ENCODE assay signal across 8 cellular contexts in the genomic region with DNA sequence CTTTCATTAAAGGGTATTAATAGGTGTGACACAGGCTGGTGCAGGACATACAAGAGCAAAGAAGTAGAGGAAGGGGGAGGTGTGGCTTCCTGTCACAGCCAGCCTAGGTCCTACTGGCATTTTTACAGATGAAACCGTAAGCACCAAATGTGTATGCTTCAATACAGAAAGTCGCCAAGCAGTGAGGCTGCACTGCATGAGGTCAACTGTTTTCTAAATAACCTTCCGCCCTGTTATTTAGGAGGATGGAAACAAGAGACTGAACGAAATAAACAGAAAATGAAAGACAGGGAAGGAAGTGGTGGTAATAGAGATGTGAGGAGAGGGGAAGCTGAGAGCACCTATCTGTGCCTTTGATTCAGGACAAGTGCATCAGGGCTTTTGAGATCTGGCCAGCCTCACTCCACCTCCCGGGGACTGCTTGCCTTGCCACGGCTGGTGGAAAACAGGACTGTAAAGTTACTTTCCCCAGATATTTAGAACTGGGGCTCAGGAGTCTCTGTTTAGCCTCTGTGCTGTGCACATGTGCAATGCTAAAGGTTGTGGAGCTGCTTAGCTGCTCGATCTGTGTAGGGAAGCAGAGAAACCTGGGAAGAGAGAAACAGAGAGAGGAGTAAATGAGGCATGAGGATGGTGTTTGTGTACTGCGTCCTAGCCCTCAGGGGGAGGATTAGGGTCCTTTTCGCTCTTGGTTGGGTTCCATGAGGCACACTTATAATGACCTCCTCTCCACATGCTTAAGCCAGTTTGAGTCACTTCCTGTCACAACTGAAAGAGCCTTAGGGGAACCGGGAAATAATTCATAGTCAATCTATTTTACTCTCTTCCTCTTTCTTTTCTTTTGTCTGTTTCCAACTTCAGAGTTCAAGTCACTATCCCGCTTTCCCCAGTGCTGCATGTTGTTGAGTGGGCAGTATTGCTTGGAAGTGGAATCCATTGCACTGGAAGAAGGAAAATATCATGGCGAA.
A peak's percentile ranks its signal among the peaks of the same experiment; 100 is the strongest.
DNase-seq lines count a peak whose midpoint lies in the region; ATAC-seq and TF ChIP-seq lines count a peak whose summit lies in the region.

No MANE protein-coding gene starts in this region.

- H3K36me3 Mint-ChIP-seq in central memory CD8-positive, alpha-beta T cell (ENCODE audit: insufficient read depth) = no peaks in the 10 kb centered on the region
- H3K36me3 Mint-ChIP-seq in activated T-helper 1 cell treated with anti-CD3 and anti-CD28 coated beads, Interleukin-12 subunit alpha, Interleukin-12 subunit beta, Interleukin-2, Interleukin-4 antibody, amounts not matched to agents 30 ng/mL and 10 ng/mL and 1 ng/mL, durations not matched to agents 14 hours and 24 hours and 36 hours (ENCODE audit: low read depth) = peaks cover 2% of the 10 kb centered on the region

- H3K4me1 Mint-ChIP-seq in central memory CD8-positive, alpha-beta T cell = peaks cover 18% of the 10 kb centered on the region
- peaks cover 18% of the 10 kb centered on the region for H3K4me1 Mint-ChIP-seq in activated T-helper 1 cell treated with anti-CD3 and anti-CD28 coated beads, Interleukin-12 subunit alpha, Interleukin-12 subunit beta, Interleukin-2, Interleukin-4 antibody, amounts not matched to agents 30 ng/mL and 10 ng/mL and 1 ng/mL, durations not matched to agents 14 hours and 24 hours and 36 hours (ENCODE audit: low read depth)

- ATAC-seq in GM21526 (IDR thresholded peaks at IDR 0.05; ENCODE audit: low FRiP score, unreplicated experiment) (peak; percentile 71), HG03565 (IDR thresholded peaks at IDR 0.05; ENCODE audit: unreplicated experiment) (peak; percentile 63)
- peak; percentile 19 for ATAC-seq in central memory CD8-positive, alpha-beta T cell (replicated peaks; ENCODE audit: extremely low read depth, poor library complexity, severe bottlenecking)

- no peak overlapping the region for H3K27ac Mint-ChIP-seq in central memory CD8-positive, alpha-beta T cell (ENCODE audit: low read depth)
- no peak overlapping the region for H3K27ac Mint-ChIP-seq in activated T-helper 1 cell treated with anti-CD3 and anti-CD28 coated beads, Interleukin-12 subunit alpha, Interleukin-12 subunit beta, Interleukin-2, Interleukin-4 antibody, amounts not matched to agents 30 ng/mL and 10 ng/mL and 1 ng/mL, durations not matched to agents 14 hours and 24 hours and 36 hours

- no peaks in the 10 kb centered on the region for H3K9me3 Mint-ChIP-seq in central memory CD8-positive, alpha-beta T cell
- H3K9me3 Mint-ChIP-seq in activated T-helper 1 cell treated with anti-CD3 and anti-CD28 coated beads, Interleukin-12 subunit alpha, Interleukin-12 subunit beta, Interleukin-2, Interleukin-4 antibody, amounts not matched to agents 30 ng/mL and 10 ng/mL and 1 ng/mL, durations not matched to agents 14 hours and 24 hours and 36 hours = peaks cover 17% of the 10 kb centered on the region

- H3K27me3 Mint-ChIP-seq in central memory CD8-positive, alpha-beta T cell = peaks cover 46% of the 10 kb centered on the region
- peaks cover under 1% of the 10 kb centered on the region for H3K27me3 Mint-ChIP-seq in activated T-helper 1 cell treated with anti-CD3 and anti-CD28 coated beads, Interleukin-12 subunit alpha, Interleukin-12 subunit beta, Interleukin-2, Interleukin-4 antibody, amounts not matched to agents 30 ng/mL and 10 ng/mL and 1 ng/mL, durations not matched to agents 14 hours and 24 hours and 36 hours (ENCODE audit: insufficient read depth)

- in situ Hi-C loops in GM13977 (cut with MboI; ENCODE audit: low pct_unique_long_range_greater_than_20kb, low sequenced_read_pairs, unreplicated experiment) = no loop called here

- H3K4me3 Mint-ChIP-seq in central memory CD8-positive, alpha-beta T cell = peak overlapping the region; percentile 61
- no peak overlapping the region for H3K4me3 Mint-ChIP-seq in activated T-helper 1 cell treated with anti-CD3 and anti-CD28 coated beads, Interleukin-12 subunit alpha, Interleukin-12 subunit beta, Interleukin-2, Interleukin-4 antibody, amounts not matched to agents 30 ng/mL and 10 ng/mL and 1 ng/mL, durations not matched to agents 14 hours and 24 hours and 36 hours

- no peak for TF ChIP-seq CTCF in GM13977 (IDR thresholded peaks at IDR 0.05; ENCODE audit: extremely low read depth, insufficient read depth, missing control alignments)

- DNase-seq in GM13977 (ENCODE audit: low spot score) (peak; percentile 54), HK-2 (ENCODE audit: unreplicated experiment) (no peak), NCI-H2227 (lab: John Stamatoyannopoulos, UW; ENCODE audit: unreplicated experiment) (no peak)
- DNase-seq in central memory CD8-positive, alpha-beta T cell (ENCODE audit: low spot score in 2 of 2) = no peak
- no peak for DNase-seq in activated T-helper 1 cell treated with anti-CD3 and anti-CD28 coated beads, Interleukin-12 subunit alpha, Interleukin-12 subunit beta, Interleukin-2, Interleukin-4 antibody, amounts not matched to agents 30 ng/mL and 10 ng/mL and 1 ng/mL, durations not matched to agents 14 hours and 24 hours and 36 hours (ENCODE audit: low spot score)
- DNase-seq in effector CD8-positive, alpha-beta T cell (lab: John Stamatoyannopoulos, UW) = no peak

- intact Hi-C loops in activated T-helper 1 cell treated with anti-CD3 and anti-CD28 coated beads, Interleukin-12 subunit alpha, Interleukin-12 subunit beta, Interleukin-2, Interleukin-4 antibody, amounts not matched to agents 30 ng/mL and 10 ng/mL and 1 ng/mL, durations not matched to agents 14 hours and 24 hours and 36 hours (cut with micrococcal nuclease) = no loop called here

Comparison
In these comparisons a context has a peak if more than half of its experiments do, and no peak if none do; other contexts are left out.
1. ATAC-seq: peak in every context shown above with its lines; median percentile 71 in GM21526; 63 in HG03565; 19 in central memory CD8-positive, alpha-beta T cell.